ENCODE assay signal across 8 cellular contexts in genomic region chr9:121201045-121201737, GRCh38. TPM values are rescaled to one million over a fixed set of nuclear protein-coding genes. Genes with fewer than 3 reads are reported as not detected.
DNase-seq lines count a peak whose midpoint lies in the region; TF ChIP-seq lines count a peak whose summit lies in the region.

No MANE protein-coding gene starts in this region.

- H3K4me3 ChIP-seq in GM08714 (ENCODE audit: low read length) (peak overlapping the region; percentile 93), NT2/D1 (ENCODE audit: insufficient read length, low read depth) (peak overlapping the region; percentile 79), trophoblast cell (ENCODE audit: low read depth, low read length) (peak overlapping the region; percentile 96), uterus (peak overlapping the region; percentile 85 to 92)

- no peak overlapping the region for H2BK12ac ChIP-seq in trophoblast cell (ENCODE audit: low read length)

- H3K9me3 ChIP-seq in NT2/D1 (ENCODE audit: insufficient read depth, low read length): no peaks in the 10 kb centered on the region
- H3K9me3 ChIP-seq in trophoblast cell (ENCODE audit: insufficient read depth, low read depth, low read length): peaks cover 1% of the 10 kb centered on the region
- H3K9me3 ChIP-seq in uterus: no peaks in the 10 kb centered on the region

- H3K9ac ChIP-seq in NT2/D1 (ENCODE audit: insufficient read length, low read depth) (peak overlapping the region; percentile 94), trophoblast cell (ENCODE audit: low read length) (peak overlapping the region; percentile 96)

- H3K4me2 ChIP-seq in trophoblast cell (ENCODE audit: low read length): peak overlapping the region; percentile 78

- peak overlapping the region; percentile 97 for H3K14ac ChIP-seq in trophoblast cell (ENCODE audit: low read length)

- peak overlapping the region; percentile 94 for H4K91ac ChIP-seq in trophoblast cell (ENCODE audit: low read depth, low read length)

- TF ChIP-seq POLR2A in uterus (IDR thresholded peaks at IDR 0.05): no peak

- H3K79me1 ChIP-seq in trophoblast cell (ENCODE audit: low read length): peaks cover 14% of the 10 kb centered on the region

- H3K4me1 ChIP-seq in NT2/D1 (ENCODE audit: insufficient read depth, insufficient read length): no peaks in the 10 kb centered on the region
- peaks cover 4 to 6% of the 10 kb centered on the region in 2 experiments for H3K4me1 ChIP-seq in trophoblast cell (ENCODE audit: control insufficient read depth in 1 of 2, insufficient read depth in 2 of 2, low read length in 2 of 2)
- H3K4me1 ChIP-seq in uterus: peaks cover 3 to 4% of the 10 kb centered on the region in 2 donors

- no peak overlapping the region for H3K23ac ChIP-seq in trophoblast cell (ENCODE audit: low read length)

- H2BK5ac ChIP-seq in trophoblast cell (ENCODE audit: low read depth, low read length, poor library complexity): peak overlapping the region; percentile 81

- intact Hi-C loops in uterus (cut with DNase I; ENCODE audit: low total_unique reads): no loop called here

- H3K27me3 ChIP-seq in NT2/D1 (ENCODE audit: insufficient read depth, insufficient read length) (no peaks in the 10 kb centered on the region), trophoblast cell (ENCODE audit: insufficient read depth, low read length) (no peaks in the 10 kb centered on the region), uterus (no peaks in the 10 kb centered on the region)

- H3K27ac ChIP-seq in trophoblast cell (ENCODE audit: low read depth, low read length) (peak overlapping the region; percentile 91), uterus (peak overlapping the region; percentile 85 to 90)

- H3K79me2 ChIP-seq in trophoblast cell (ENCODE audit: control insufficient read depth, insufficient read depth, low read length, poor library complexity): peaks cover 19% of the 10 kb centered on the region

- H3K36me3 ChIP-seq in NT2/D1 (ENCODE audit: insufficient read depth, insufficient read length, low read length) (no peaks in the 10 kb centered on the region), trophoblast cell (ENCODE audit: control insufficient read depth in 1 of 2, insufficient read depth in 2 of 2, low read length in 2 of 2) (no peaks in the 10 kb centered on the region), uterus (no peaks in the 10 kb centered on the region)

- peak overlapping the region; percentile 88 for H2BK120ac ChIP-seq in trophoblast cell (ENCODE audit: insufficient read depth, low read length, poor library complexity)

- peak overlapping the region; percentile 93 for H4K8ac ChIP-seq in trophoblast cell (ENCODE audit: low read depth, low read length)

- H3K18ac ChIP-seq in trophoblast cell (ENCODE audit: low read length): peak overlapping the region; percentile 95

- peak overlapping the region; percentile 84 for H2AFZ ChIP-seq in trophoblast cell (ENCODE audit: insufficient read depth, low read length, poor library complexity)

- peak overlapping the region; percentile 82 for H4K12ac ChIP-seq in trophoblast cell (ENCODE audit: low read depth, low read length)

- no peak for TF ChIP-seq CTCF in uterus (IDR thresholded peaks at IDR 0.05)

- DNase-seq in HCEC 1CT (peak; percentile 9), NT2/D1 (ENCODE audit: low read depth, low spot score) (no peak), glomerular visceral epithelial cell (ENCODE audit: extremely low spot score) (peak; percentile 27), trophoblast cell (peak in 1 of 2 donors; percentile 30), uterus (no peak), inferior parietal cortex (ENCODE audit: extremely low spot score) (no peak)
- DNase-seq in activated effector memory CD4-positive, alpha-beta T cell treated with Interleukin-2 at 50 U/mL for 16 hours: peak; percentile 43

- no CpG with 5 or more reads among the region's 81 CpGs for WGBS in trophoblast cell (ENCODE audit: extremely low coverage, insufficient coverage, insufficient read length)

- peak overlapping the region; percentile 97 for H3K4ac ChIP-seq in trophoblast cell (ENCODE audit: low read depth, low read length)

- H2AK5ac ChIP-seq in trophoblast cell (ENCODE audit: low read length): peak overlapping the region; percentile 60

RNA-seq across cellular contexts. Expression of gene RAB14, which starts 0.5 kb away (rescaled TPM):
- polyA plus RNA-seq in trophoblast cell (2013): 40.0 and 40.9 TPM in 2 replicates
- 10 to 100 TPM; 13.6 to 69.0 (median 52.9) TPM for total RNA-seq in uterus

Comparison
In these comparisons a context has a peak if more than half of its experiments do, and no peak if none do; other contexts are left out.
1. DNase-seq: peak in HCEC 1CT (single experiment), activated effector memory CD4-positive, alpha-beta T cell treated with Interleukin-2 at 50 U/mL for 16 hours (single experiment) and glomerular visceral epithelial cell (single experiment); none in NT2/D1 (single experiment), uterus (0 of 2) and inferior parietal cortex (single experiment).
2. Peak in every context shown above with its lines, with median percentiles within 50 percentile points of each other: H3K4me3 ChIP-seq.